ENCODE assay signal across 9 cellular contexts in the genomic region with DNA sequence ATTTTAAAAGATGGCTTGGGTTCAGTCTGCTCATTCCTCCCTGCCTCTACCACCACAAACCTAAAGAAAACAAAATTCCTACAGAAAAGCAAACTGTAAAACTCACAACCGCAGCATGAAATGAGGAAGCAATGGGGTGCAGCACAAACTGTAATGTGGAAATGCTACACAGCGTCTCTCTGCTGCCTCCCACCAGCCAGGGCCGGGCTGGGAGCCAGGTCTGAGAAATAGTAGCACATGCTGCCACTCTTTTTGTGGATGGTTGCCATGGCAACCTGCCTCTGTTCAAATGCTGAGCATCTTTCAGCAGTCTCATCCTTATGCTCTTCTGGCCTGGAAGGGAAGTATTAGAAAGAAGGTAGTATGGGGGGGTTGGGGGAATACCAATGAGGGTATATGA. TPM values are rescaled to one million over a fixed set of nuclear protein-coding genes. Genes with fewer than 3 reads are reported as not detected.
DNase-seq lines count a peak whose midpoint lies in the region; ATAC-seq and TF ChIP-seq lines count a peak whose summit lies in the region.
"Had no signal": no experiment of that assay in that cellular context is flagged by ENCODE, and none has a peak within 500 bp of the region (broad histone marks: within the 10 kb centered on the region; RNA-seq: fewer than 3 reads in every experiment).

No MANE protein-coding gene starts in this region.

- H3K36me3 ChIP-seq in BLaER1 = no peaks in the 10 kb centered on the region
- no peaks in the 10 kb centered on the region for H3K36me3 ChIP-seq in breast epithelium
- no peaks in the 10 kb centered on the region for H3K36me3 ChIP-seq in thyroid gland

- H3K4me3 ChIP-seq in BLaER1 (no peak overlapping the region), breast epithelium (no peak overlapping the region), thyroid gland (replicated peaks in 1 of 3) (no peak overlapping the region)

- ATAC-seq in GM21360 (IDR thresholded peaks at IDR 0.05; ENCODE audit: unreplicated experiment) (peak; percentile 41), HG03025 (IDR thresholded peaks at IDR 0.05; ENCODE audit: low FRiP score, unreplicated experiment) (no peak)

- no peaks in the 10 kb centered on the region for H3K9me3 ChIP-seq in BLaER1
- H3K9me3 ChIP-seq in breast epithelium = no peaks in the 10 kb centered on the region
- H3K9me3 ChIP-seq in thyroid gland = no peaks in the 10 kb centered on the region

- DNase-seq in NCI-H2171 treated with DMSO at 0.1 percent for 48 hours (lab: John Stamatoyannopoulos, UW) (peak; percentile 76), breast epithelium (ENCODE audit: low spot score in 2 of 2) (no peak), kidney glomerular epithelial cell (lab: John Stamatoyannopoulos, UW) (peak; percentile 51), thyroid gland (peak; percentile 5 to 27), mesenteric fat pad (ENCODE audit: low spot score) (no peak)

- no peak for TF ChIP-seq CTCF in breast epithelium (IDR thresholded peaks at IDR 0.05)
- TF ChIP-seq CTCF in thyroid gland (IDR thresholded peaks at IDR 0.05) = no peak

- H3K9ac ChIP-seq in BLaER1 = peak overlapping the region; percentile 3

- H3K27ac ChIP-seq in BLaER1 = peak overlapping the region; percentile 63
- H3K27ac ChIP-seq in breast epithelium = peak overlapping the region; percentile 0 to 48
- no peak overlapping the region for H3K27ac ChIP-seq in thyroid gland

- WGBS in thyroid gland, 2 donors = 13 to 17% methylated on average over 3 of the region's 3 CpGs

- no peaks in the 10 kb centered on the region for H4K20me1 ChIP-seq in BLaER1

- TF ChIP-seq POLR2A in breast epithelium (IDR thresholded peaks at IDR 0.05) (no peak), thyroid gland (IDR thresholded peaks at IDR 0.05) (no peak)

- no peaks in the 10 kb centered on the region for H3K27me3 ChIP-seq in BLaER1
- H3K27me3 ChIP-seq in breast epithelium = no peaks in the 10 kb centered on the region
- no peaks in the 10 kb centered on the region for H3K27me3 ChIP-seq in thyroid gland

- intact Hi-C loops in breast epithelium (cut with DNase I; ENCODE audit: low total_unique reads) = no loop called here
- intact Hi-C loops in thyroid gland (cut with DNase I) = loop anchor here (10.0 kb wide), 1 partner anchor 312 kb away; no protein-coding TSS in a partner anchor

- H3K4me2 ChIP-seq in BLaER1 = peak overlapping the region; percentile 67

- H3K4me1 ChIP-seq in BLaER1 = peaks cover 14% of the 10 kb centered on the region
- H3K4me1 ChIP-seq in breast epithelium = no peaks in the 10 kb centered on the region
- H3K4me1 ChIP-seq in thyroid gland = no peaks in the 10 kb centered on the region

RNA-seq across cellular contexts. Expression of gene EOMES, which starts 55.4 kb away (rescaled TPM):
- total RNA-seq in breast epithelium (under 1 TPM in 2 of 3 donors, not detected in 1; 0.48 to 0.88 TPM), thyroid gland (under 1 TPM in 1 of 4 donors, not detected in 3; 0.40 TPM), mesenteric fat pad (0.42 TPM)
- total RNA-seq: epithelial cell of proximal tubule had no signal

Comparison
In these comparisons a context has a peak if more than half of its experiments do, and no peak if none do; other contexts are left out.
1. H3K27ac ChIP-seq: peak in BLaER1 (single experiment) and breast epithelium (2 of 2); none in thyroid gland (0 of 3).
2. DNase-seq: peak in NCI-H2171 treated with DMSO at 0.1 percent for 48 hours (single experiment), kidney glomerular epithelial cell (single experiment) and thyroid gland (2 of 2); none in breast epithelium (0 of 2) and mesenteric fat pad (single experiment).